ENCODE assay signal across 8 cellular contexts in genomic region chr10:21509391-21510217, GRCh38. TPM values are rescaled to one million over a fixed set of nuclear protein-coding genes. Genes with fewer than 3 reads are reported as not detected.
A peak's percentile ranks its signal among the peaks of the same experiment; 100 is the strongest.
DNase-seq lines count a peak whose midpoint lies in the region; ATAC-seq and TF ChIP-seq lines count a peak whose summit lies in the region.
"Had no signal": no experiment of that assay in that cellular context is flagged by ENCODE, and none has a peak within 500 bp of the region (broad histone marks: within the 10 kb centered on the region; RNA-seq: fewer than 3 reads in every experiment).

No MANE protein-coding gene starts in this region.

- peak overlapping the region in 6 of 12 donors; percentile 38 to 59 (median 50) for H3K27ac ChIP-seq in heart left ventricle
- peak overlapping the region; percentile 81 for H3K27ac ChIP-seq in uterus

- WGBS in heart left ventricle, 4 donors = 69 to 77% (median 73%) methylated on average over 37 to 55 of the region's 55 CpGs

- no peak overlapping the region for H2AFZ ChIP-seq in neuron (ENCODE audit: low read depth, low read length)

- ATAC-seq in heart left ventricle (peak in 2 of 4 donors; percentile 26 to 29), GM18907 (IDR thresholded peaks at IDR 0.05; ENCODE audit: unreplicated experiment) (no peak)
- ATAC-seq: activated CD8-positive, alpha-beta T cell treated with anti-CD3 and anti-CD28 coated beads for 36 hours had no signal

- no peaks in the 10 kb centered on the region for H3K36me3 ChIP-seq in heart left ventricle
- peaks cover 27% of the 10 kb centered on the region for H3K36me3 ChIP-seq in neuron (ENCODE audit: insufficient read depth, low read length)
- no peaks in the 10 kb centered on the region for H3K36me3 ChIP-seq in uterus

- intact Hi-C loops in heart left ventricle (cut with DNase I) = loop anchor here in 2 of 10 donors (10.0 kb wide), 2 partner anchors 165 to 445 kb away; no protein-coding TSS in a partner anchor
- intact Hi-C loops in uterus (cut with DNase I; ENCODE audit: low total_unique reads) = no loop called here
- intact Hi-C loops in posterior vena cava (cut with DNase I) = no loop called here

- H3K4me1 ChIP-seq in heart left ventricle (peaks cover 0 to 24% (median 0%) of the 10 kb centered on the region in 12 donors), neuron (ENCODE audit: insufficient read depth, low read length) (peaks cover 50% of the 10 kb centered on the region), uterus (no peaks in the 10 kb centered on the region)

- in situ Hi-C loops in astrocyte of the spinal cord (cut with HindIII; ENCODE audit: low sequenced_read_pairs) = no loop called here

- DNase-seq in astrocyte of the spinal cord (ENCODE audit: low read depth, low spot score) = peak; percentile 13
- peak in 2 of 5 donors; percentile 22 to 57 for DNase-seq in heart left ventricle
- DNase-seq in uterus = no peak
- no peak for DNase-seq in EL
- no peak for DNase-seq in posterior vena cava (ENCODE audit: low spot score)
- DNase-seq: activated CD8-positive, alpha-beta T cell treated with anti-CD3 and anti-CD28 coated beads for 36 hours had no signal

- H3K27me3 ChIP-seq in heart left ventricle = peaks cover 0 to 28% (median 0%) of the 10 kb centered on the region in 9 donors
- H3K27me3 ChIP-seq in neuron (ENCODE audit: insufficient read depth, low read length) = no peaks in the 10 kb centered on the region
- no peaks in the 10 kb centered on the region for H3K27me3 ChIP-seq in uterus

- no peak for TF ChIP-seq CTCF in astrocyte of the spinal cord (IDR thresholded peaks at IDR 0.05; ENCODE audit: low read depth, low read length)
- no peak for TF ChIP-seq CTCF in heart left ventricle (IDR thresholded peaks at IDR 0.05)
- TF ChIP-seq CTCF in uterus (IDR thresholded peaks at IDR 0.05) = no peak

- no peak for TF ChIP-seq POLR2A in heart left ventricle (IDR thresholded peaks at IDR 0.05)
- no peak for TF ChIP-seq POLR2A in uterus (IDR thresholded peaks at IDR 0.05)

- peak overlapping the region; percentile 20 for H3K4me3 ChIP-seq in astrocyte of the spinal cord (ENCODE audit: low read depth, low read length)
- peak overlapping the region; percentile 20 to 66 (median 54) for H3K4me3 ChIP-seq in heart left ventricle
- H3K4me3 ChIP-seq in neuron (ENCODE audit: low read length) = peak overlapping the region; percentile 100
- H3K4me3 ChIP-seq in uterus = peak overlapping the region; percentile 37 to 46

- H3K9me3 ChIP-seq in heart left ventricle (no peaks in the 10 kb centered on the region), neuron (ENCODE audit: low read length) (no peaks in the 10 kb centered on the region), uterus (no peaks in the 10 kb centered on the region)

RNA-seq across cellular contexts. Expression of gene SKIDA1, which starts 15.9 kb away (rescaled TPM):
- 1 to 10 TPM; 2.3 to 5.4 (median 3.6) TPM for total RNA-seq in heart left ventricle
- polyA plus RNA-seq in heart left ventricle = under 1 TPM; 0.61 to 0.75 TPM
- 1 to 10 TPM in 2 of 4 donors, under 1 TPM in 1, not detected in 1; 0.26 to 4.9 (median 1.6) TPM for total RNA-seq in uterus
- total RNA-seq in posterior vena cava = 1 to 10 TPM in 1 of 2 donors, under 1 TPM in 1; 0.33 to 1.2 TPM

RNA-seq across cellular contexts. Expression of gene MLLT10, which starts 24.4 kb away (rescaled TPM):
- 10 to 100 TPM; 17.1 to 30.7 (median 25.2) TPM for total RNA-seq in heart left ventricle
- 10 to 100 TPM; 16.0 to 30.3 TPM for polyA plus RNA-seq in heart left ventricle
- 10 to 100 TPM; 34.1 to 71.2 (median 59.8) TPM for total RNA-seq in uterus
- 10 to 100 TPM; 31.5 to 34.0 TPM for total RNA-seq in posterior vena cava

Comparison
In these comparisons a context has a peak if more than half of its experiments do, and no peak if none do; other contexts are left out.
1. H3K4me3 ChIP-seq: peak in every context shown above with its lines; median percentile 100 in neuron; 54 in heart left ventricle; 42 in uterus; 20 in astrocyte of the spinal cord.